In the genomic region with DNA sequence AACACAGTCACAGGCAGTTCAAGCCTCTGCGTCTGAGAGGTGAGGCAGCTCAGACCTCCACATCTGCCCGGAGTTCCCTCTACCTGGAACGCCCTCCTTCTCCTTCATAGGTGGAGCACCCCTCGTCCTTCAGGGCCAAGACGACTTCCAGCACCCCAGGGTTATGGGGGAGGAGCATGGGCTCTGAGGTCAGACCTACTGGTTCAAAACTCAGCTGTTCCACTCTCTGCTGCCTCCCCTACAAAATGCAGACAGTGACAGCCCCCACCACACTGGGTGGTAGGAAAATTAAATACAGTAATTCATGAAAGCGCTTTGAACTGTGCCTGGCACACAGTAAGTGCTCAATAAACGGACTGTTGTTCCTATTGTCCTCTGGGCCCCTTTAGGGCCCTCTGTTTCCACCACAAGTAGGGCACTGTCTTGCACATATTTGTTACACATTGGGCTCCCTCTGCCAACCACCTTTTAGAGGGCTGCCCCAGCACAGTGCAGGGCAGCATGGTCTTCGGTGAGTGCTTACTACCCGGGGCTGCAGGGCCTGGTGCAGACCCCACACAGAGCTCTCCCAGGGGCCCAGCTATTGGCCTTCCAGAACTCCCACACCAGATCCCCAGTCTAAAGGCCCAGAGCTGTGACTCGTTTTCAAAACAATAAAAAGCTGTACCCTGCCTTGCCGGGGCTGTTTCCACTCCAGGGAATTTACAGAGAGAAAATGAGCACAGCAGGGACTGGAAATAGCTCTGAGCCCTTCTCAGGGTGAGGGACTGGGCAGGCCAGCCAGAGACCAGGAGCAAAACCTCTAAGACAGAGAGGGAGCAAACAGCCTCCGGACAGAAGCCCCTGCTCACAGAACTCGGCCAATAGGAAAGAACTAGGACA, we compare ENCODE assay signal across 11 cellular contexts. TPM values are rescaled to one million over a fixed set of nuclear protein-coding genes. Genes with fewer than 3 reads are reported as not detected.
DNase-seq lines count a peak whose midpoint lies in the region; ATAC-seq and TF ChIP-seq lines count a peak whose summit lies in the region.
"Had no signal": no experiment of that assay in that cellular context is flagged by ENCODE, and none has a peak within 500 bp of the region (broad histone marks: within the 10 kb centered on the region; RNA-seq: fewer than 3 reads in every experiment).

No MANE protein-coding gene starts in this region.

- peaks cover 62% of the 10 kb centered on the region for H3K4me1 Mint-ChIP-seq in activated T-cell treated with anti-CD3 and anti-CD28 coated beads, Interleukin-2, amount 50 U/mL, for 4 hours (ENCODE audit: low read depth)

- no peaks in the 10 kb centered on the region for H3K27me3 Mint-ChIP-seq in activated T-cell treated with anti-CD3 and anti-CD28 coated beads, Interleukin-2, amount 50 U/mL, for 4 hours (ENCODE audit: low read depth)

- H3K4me1 ChIP-seq in thoracic aorta (ENCODE audit: control insufficient read depth in 1 of 2, low read depth in 2 of 2), result peaks cover 42 to 68% of the 10 kb centered on the region in 2 donors
- H3K4me1 ChIP-seq in spleen, result peaks cover 18 to 81% (median 67%) of the 10 kb centered on the region in 6 donors

- H3K27ac ChIP-seq in angular gyrus (ENCODE audit: low read depth, low read length) (peak overlapping the region; percentile 78), thoracic aorta (peak overlapping the region; percentile 93 to 94), spleen (peak overlapping the region in 4 of 8 donors; percentile 14 to 92 (median 26))
- H3K27ac ChIP-seq: C4-2B, WERI-Rb-1 had no signal

- intact Hi-C loops in spleen (cut with DNase I; ENCODE audit: low total_unique reads), result no loop called here

- H3K36me3 Mint-ChIP-seq in activated T-cell treated with anti-CD3 and anti-CD28 coated beads, Interleukin-2, amount 50 U/mL, for 4 hours (ENCODE audit: insufficient read depth), result no peaks in the 10 kb centered on the region

- H3K9me3 ChIP-seq in thoracic aorta (no peaks in the 10 kb centered on the region), spleen (no peaks in the 10 kb centered on the region)

- H3K27me3 ChIP-seq in thoracic aorta (replicated peaks; ENCODE audit: insufficient read depth) (no peaks in the 10 kb centered on the region), spleen (replicated peaks in 1 of 7) (no peaks in the 10 kb centered on the region)

- no peak for DNase-seq in activated T-cell treated with anti-CD3 and anti-CD28 coated beads, Interleukin-2, amount 50 U/mL, for 4 hours
- DNase-seq in activated T-cell treated with anti-CD3 and anti-CD28 coated beads for 4 hours, result no peak
- peak; percentile 69 for DNase-seq in medulla oblongata (ENCODE audit: extremely low spot score)
- no peak for DNase-seq in thoracic aorta (ENCODE audit: low spot score)
- no peak for DNase-seq in spleen
- no peak for DNase-seq in stimulated activated naive CD4-positive, alpha-beta T cell (lab: John Stamatoyannopoulos, UW)
- DNase-seq: NCI-H446 treated with DMSO at 0.1 percent for 48 hours, WERI-Rb-1 had no signal

- peak overlapping the region; percentile 47 for H3K4me3 Mint-ChIP-seq in activated T-cell treated with anti-CD3 and anti-CD28 coated beads, Interleukin-2, amount 50 U/mL, for 4 hours

- TF ChIP-seq POLR2A in spleen (IDR thresholded peaks at IDR 0.05), result no peak

- H3K36me3 ChIP-seq in thoracic aorta (no peaks in the 10 kb centered on the region), spleen (no peaks in the 10 kb centered on the region)

- no peak for TF ChIP-seq CTCF in thoracic aorta (IDR thresholded peaks at IDR 0.05)
- TF ChIP-seq CTCF in spleen (IDR thresholded peaks at IDR 0.05 in 8 of 11, conservative IDR thresholded peaks at IDR 0.05 in 3 of 11), result no peak

- peak overlapping the region; percentile 88 for H3K4me3 ChIP-seq in thoracic aorta
- H3K4me3 ChIP-seq in spleen, result peak overlapping the region in 1 of 8 donors; percentile 97

- WGBS in spleen, 5 donors, result 65 to 81% (median 78%) methylated on average over 13 of the region's 13 CpGs

- ATAC-seq in activated T-cell treated with anti-CD3 and anti-CD28 coated beads, Interleukin-2, amount 50 U/mL, for 4 hours, result no peak
- no peak for ATAC-seq in thoracic aorta (ENCODE audit: insufficient number of reproducible peaks, low FRiP score, low read depth)
- ATAC-seq in GM18517 (IDR thresholded peaks at IDR 0.05; ENCODE audit: unreplicated experiment), result no peak

- H3K9me3 Mint-ChIP-seq in activated T-cell treated with anti-CD3 and anti-CD28 coated beads, Interleukin-2, amount 50 U/mL, for 4 hours, result no peaks in the 10 kb centered on the region

RNA-seq across cellular contexts. Expression of gene TMEM184B, which starts 2.5 kb away (rescaled TPM):
- 10 to 100 TPM; 26.5 to 33.5 (median 27.8) TPM for total RNA-seq in activated T-cell treated with anti-CD3 and anti-CD28 coated beads, Interleukin-2, amount 50 U/mL, for 4 hours
- total RNA-seq in thoracic aorta (100 to 1,000 TPM; 134 to 254 TPM), spleen (100 to 1,000 TPM in 1 of 7 donors, 10 to 100 TPM in 6; 37.1 to 105 (median 65.6) TPM)
- 10 to 100 TPM in 1 of 3 donors, 1 to 10 TPM in 2; 5.0 to 18.3 (median 7.9) TPM for polyA plus RNA-seq in spleen

RNA-seq across cellular contexts. Expression of gene CSNK1E, which starts 46.9 kb away (rescaled TPM):
- 10 to 100 TPM; 86.9 to 94.6 (median 91.7) TPM for total RNA-seq in activated T-cell treated with anti-CD3 and anti-CD28 coated beads, Interleukin-2, amount 50 U/mL, for 4 hours
- 100 to 1,000 TPM in 1 of 2 donors, 10 to 100 TPM in 1; 98.1 to 140 TPM for total RNA-seq in thoracic aorta
- total RNA-seq in spleen, result 100 to 1,000 TPM in 5 of 7 donors, 10 to 100 TPM in 2; 59.0 to 157 (median 110) TPM
- polyA plus RNA-seq in spleen, result 10 to 100 TPM; 32.8 to 73.9 (median 49.0) TPM
